In the genomic region with DNA sequence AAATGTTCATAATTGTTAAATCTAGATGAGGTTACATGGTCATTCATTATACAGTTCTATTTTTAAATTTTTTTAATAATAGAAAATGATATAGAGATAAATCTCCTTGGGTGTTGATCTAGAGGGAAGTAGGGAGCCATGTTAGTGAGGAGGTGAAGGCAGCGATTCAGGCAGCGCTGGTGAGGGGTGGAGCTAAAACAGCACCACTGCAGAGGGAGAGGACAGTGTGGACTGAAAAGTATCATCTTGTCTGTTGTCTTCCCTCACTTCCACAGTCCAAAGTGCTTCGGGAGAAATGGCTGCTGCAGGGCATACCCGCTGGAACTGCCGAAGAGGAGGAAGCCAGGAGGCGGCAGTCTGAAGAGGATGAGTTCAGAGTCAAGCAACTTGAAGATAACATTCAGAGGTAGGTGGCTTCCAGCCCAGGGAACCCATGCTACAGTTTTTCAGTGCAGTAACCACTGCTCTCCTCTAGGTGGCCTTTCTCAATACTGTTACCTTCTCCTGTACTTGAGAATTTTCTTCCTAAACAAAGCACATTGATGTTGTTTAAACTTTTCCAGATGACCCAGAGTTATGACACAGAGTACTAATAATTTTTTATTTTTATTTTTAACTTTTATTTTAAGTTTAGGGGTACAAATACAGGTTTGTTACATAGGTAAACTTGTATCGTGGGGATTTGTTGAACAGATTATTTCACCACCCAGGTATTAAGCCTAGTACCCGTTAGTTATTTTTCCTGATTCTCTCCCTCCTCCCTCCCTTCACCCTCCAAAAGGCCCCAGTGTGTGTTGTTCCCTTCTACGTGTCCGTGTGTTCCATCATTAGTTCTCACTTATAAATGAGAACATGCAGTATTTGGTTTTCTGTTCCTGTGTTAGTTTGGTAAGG, we compare ENCODE assay signal across 8 cellular contexts.
DNase-seq lines count a peak whose midpoint lies in the region; ATAC-seq and TF ChIP-seq lines count a peak whose summit lies in the region.

No MANE protein-coding gene starts in this region.

- BruUV-seq in Panc1 (replicated peaks; lab: Mats Ljungman, UMichigan): no TSS peak

- no peak overlapping the region for H3K4me3 Mint-ChIP-seq in neural crest cell

- CTCF ChIA-PET in Panc1 (lab: Charles Lee): interaction anchor here (0.6 kb wide), 1 partner anchor 410 kb away, joined by 5 read pairs; no protein-coding TSS in a partner anchor

- H3K4me3 ChIP-seq in cardiac muscle cell: no peak overlapping the region
- H3K4me3 ChIP-seq in Panc1 (ENCODE audit: low read depth in 2 of 2, low read length in 2 of 2): no peak overlapping the region
- no peak overlapping the region for H3K4me3 ChIP-seq in cardiac fibroblast (replicated peaks in 1 of 2; ENCODE audit: low read depth in 2 of 2, low read length in 2 of 2)

- H3K36me3 Mint-ChIP-seq in neural crest cell (ENCODE audit: low read depth): no peaks in the 10 kb centered on the region

- H3K4me1 ChIP-seq in cardiac muscle cell (ENCODE audit: low read depth) (peaks cover 8% of the 10 kb centered on the region), Panc1 (ENCODE audit: control insufficient read depth, insufficient read depth, low read length) (no peaks in the 10 kb centered on the region)

- peak; percentile 74 for TF ChIP-seq CTCF in cardiac muscle cell (IDR thresholded peaks at IDR 0.05; ENCODE audit: low read depth, low read length)
- peak; percentile 61 for TF ChIP-seq CTCF in Panc1 (IDR thresholded peaks at IDR 0.05)
- peak; percentile 78 for TF ChIP-seq CTCF in cardiac fibroblast (IDR thresholded peaks at IDR 0.05; ENCODE audit: low read depth, low read length)
- TF ChIP-seq CTCF in neural crest cell (conservative IDR thresholded peaks at IDR 0.05): peak; percentile 68

- ATAC-seq in Right ventricle myocardium superior (ENCODE audit: poor library complexity) (no peak), HG02852 (IDR thresholded peaks at IDR 0.05; ENCODE audit: unreplicated experiment) (peak; percentile 79), Panc1 (no peak), HG03095 (IDR thresholded peaks at IDR 0.05; ENCODE audit: unreplicated experiment) (no peak), GM18520 (IDR thresholded peaks at IDR 0.05; ENCODE audit: unreplicated experiment) (no peak)

- H3K9me3 Mint-ChIP-seq in neural crest cell: peaks cover 5% of the 10 kb centered on the region

- H3K27me3 ChIP-seq in cardiac muscle cell (no peaks in the 10 kb centered on the region), Panc1 (ENCODE audit: control insufficient read depth, insufficient read depth, low read length) (no peaks in the 10 kb centered on the region)

- peaks cover 4% of the 10 kb centered on the region for H3K4me1 Mint-ChIP-seq in neural crest cell

- in situ Hi-C loops in Panc1 (cut with HindIII; ENCODE audit: low pct_unique_long_range_greater_than_20kb, low sequenced_read_pairs): no loop called here

- H3K9me3 ChIP-seq in cardiac muscle cell (ENCODE audit: low read depth) (no peaks in the 10 kb centered on the region), Panc1 (ENCODE audit: control insufficient read depth, insufficient read depth, low read depth, low read length) (no peaks in the 10 kb centered on the region)

- intact Hi-C loops in Right ventricle myocardium superior (cut with DNase I): no loop called here
- intact Hi-C loops in Panc1 (cut with micrococcal nuclease; ENCODE audit: unreplicated experiment): loop anchor here (10.0 kb wide), 1 partner anchor 306 kb away; no protein-coding TSS in a partner anchor

- H3K36me3 ChIP-seq in cardiac muscle cell (peaks cover 18% of the 10 kb centered on the region), Panc1 (ENCODE audit: control insufficient read depth, insufficient read depth, low read length) (no peaks in the 10 kb centered on the region)

- POLR2A ChIA-PET in Panc1 (lab: Charles Lee): no interaction called here

- DNase-seq in cardiac muscle cell (ENCODE audit: low read depth in 1 of 2, low spot score in 1 of 2) (peak in 1 of 2 donors; percentile 60), Right ventricle myocardium superior (no peak), Panc1 (ENCODE audit: low read depth, low spot score) (no peak), cardiac fibroblast (ENCODE audit: low read depth in 2 of 2) (peak; percentile 54 to 66), neural crest cell (ENCODE audit: low read depth, low spot score) (no peak)

- no peaks in the 10 kb centered on the region for H3K27me3 Mint-ChIP-seq in neural crest cell (ENCODE audit: low read depth)

- H3K27ac Mint-ChIP-seq in neural crest cell (ENCODE audit: unreplicated experiment): no peak overlapping the region

- H3K27ac ChIP-seq in cardiac muscle cell (no peak overlapping the region), Panc1 (ENCODE audit: low read length) (no peak overlapping the region)

Comparison
In these comparisons a context has a peak if more than half of its experiments do, and no peak if none do; other contexts are left out.
1. DNase-seq: peak in cardiac fibroblast (2 of 2); none in Right ventricle myocardium superior (single experiment), Panc1 (single experiment) and neural crest cell (single experiment).
2. Peak in every context shown above with its lines, with median percentiles within 50 percentile points of each other: CTCF ChIP-seq.